In the genomic region with DNA sequence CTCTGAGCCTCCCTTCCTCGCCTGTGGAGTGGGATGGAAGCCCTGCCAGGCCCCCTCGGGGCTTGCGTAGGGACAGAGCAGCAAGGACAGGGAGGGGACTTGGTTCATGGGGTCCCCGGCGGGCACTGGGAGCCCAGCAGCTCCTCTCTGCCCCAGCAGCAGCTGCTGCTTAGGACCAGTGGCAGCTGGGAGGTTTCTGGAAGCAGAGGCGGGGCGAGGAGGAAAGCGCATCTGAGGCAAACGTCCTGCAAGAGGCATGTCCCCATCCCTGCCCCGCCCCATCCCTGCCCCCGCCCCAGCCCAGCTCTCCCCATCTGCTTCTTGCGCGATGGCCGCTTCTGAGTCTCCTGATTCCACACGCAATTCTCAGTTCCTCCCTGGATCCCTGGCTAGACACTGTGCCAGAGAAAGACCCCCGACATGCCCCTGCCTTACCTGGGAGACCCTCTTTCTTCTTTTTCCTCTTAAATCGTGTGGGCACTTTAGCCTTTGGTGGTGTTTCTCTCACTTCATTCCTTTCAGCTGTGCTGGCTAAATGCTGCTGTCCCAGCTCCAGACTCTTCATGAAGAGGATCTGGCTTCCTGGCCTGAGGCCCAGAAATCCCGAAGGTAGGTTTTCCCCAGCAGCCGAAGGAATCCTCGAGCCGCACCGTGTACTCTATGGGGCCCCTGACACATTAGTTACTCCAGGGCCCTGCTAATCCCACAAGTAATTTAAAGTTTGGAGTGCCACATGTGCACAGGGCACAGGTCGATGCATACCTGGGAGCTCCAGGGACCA, we compare ENCODE assay signal across 11 cellular contexts. TPM values are rescaled to one million over a fixed set of nuclear protein-coding genes. Genes with fewer than 3 reads are reported as not detected.
DNase-seq lines count a peak whose midpoint lies in the region; ATAC-seq and TF ChIP-seq lines count a peak whose summit lies in the region.
"Had no signal": no experiment of that assay in that cellular context is flagged by ENCODE, and none has a peak within 500 bp of the region (broad histone marks: within the 10 kb centered on the region; RNA-seq: fewer than 3 reads in every experiment).

No MANE protein-coding gene starts in this region.

- no peak overlapping the region for H3K4me3 Mint-ChIP-seq in CD4-positive, alpha-beta memory T cell
- H3K4me3 Mint-ChIP-seq: activated naive CD8-positive, alpha-beta T cell treated with anti-CD3 and anti-CD28 coated beads, Interleukin-2, amount 10 ng/mL, durations not matched to agents 7 days and 5 days had no signal

- WGBS in mesendoderm (ENCODE audit: extremely low coverage, insufficient coverage, low lambda C conversion rate) = no CpG with 5 or more reads among the region's 23 CpGs

- H3K79me1 ChIP-seq in mesendoderm (ENCODE audit: low read length) = no peaks in the 10 kb centered on the region

- H3K36me3 Mint-ChIP-seq in CD4-positive, alpha-beta memory T cell = no peaks in the 10 kb centered on the region
- H3K36me3 Mint-ChIP-seq: activated naive CD8-positive, alpha-beta T cell treated with anti-CD3 and anti-CD28 coated beads, Interleukin-2, amount 10 ng/mL, durations not matched to agents 7 days and 5 days had no signal

- no peak overlapping the region for H3K4ac ChIP-seq in mesendoderm (ENCODE audit: low read depth, low read length)

- peak overlapping the region; percentile 15 for H3K56ac ChIP-seq in mesendoderm (ENCODE audit: low read length)

- intact Hi-C loops in dorsolateral prefrontal cortex (cut with DNase I) = loop anchor here in 1 of 2 donors (10.0 kb wide), 1 partner anchor 62 kb away; no protein-coding TSS in a partner anchor
- intact Hi-C loops in CD4-positive, alpha-beta memory T cell (cut with micrococcal nuclease) = no loop called here

- H3K4me1 ChIP-seq in BE2C = peaks cover 2% of the 10 kb centered on the region; the same call in 1 of the 2 replicates
- H3K4me1 ChIP-seq in mesendoderm (ENCODE audit: control insufficient read depth, low read depth, low read length) = no peaks in the 10 kb centered on the region
- H3K4me1 ChIP-seq in CD4-positive, alpha-beta memory T cell (ENCODE audit: insufficient read depth, low read length) = no peaks in the 10 kb centered on the region

- H3K27me3 ChIP-seq in BE2C = peaks cover 23% of the 10 kb centered on the region
- no peaks in the 10 kb centered on the region for H3K27me3 ChIP-seq in dorsolateral prefrontal cortex
- no peaks in the 10 kb centered on the region for H3K27me3 ChIP-seq in mesendoderm (ENCODE audit: insufficient read depth, low read length, poor library complexity)
- H3K27me3 ChIP-seq in CD4-positive, alpha-beta memory T cell (ENCODE audit: insufficient read depth, low read length) = peaks cover 3% of the 10 kb centered on the region

- H3K79me2 ChIP-seq in mesendoderm (ENCODE audit: control insufficient read depth, insufficient read depth, low read length) = no peaks in the 10 kb centered on the region

- H3K4me3 ChIP-seq in BE2C (ENCODE audit: low read depth, low read length) (peak overlapping the region; percentile 20; the same call in 1 of the 2 replicates), dorsolateral prefrontal cortex (peak overlapping the region in 34 of 59 donors; percentile 5 to 56 (median 32)), mesendoderm (ENCODE audit: low read length) (no peak overlapping the region)
- no peak overlapping the region for H3K4me3 ChIP-seq in CD4-positive, alpha-beta memory T cell (ENCODE audit: low read length in 2 of 2)

- H3K27ac ChIP-seq in dorsolateral prefrontal cortex = peak overlapping the region in 1 of 59 donors; percentile 20
- H3K27ac ChIP-seq in mesendoderm (ENCODE audit: low read depth, low read length) = no peak overlapping the region
- no peak overlapping the region for H3K27ac ChIP-seq in CD4-positive, alpha-beta memory T cell (ENCODE audit: low read depth, low read length)

- H3K27ac Mint-ChIP-seq in CD4-positive, alpha-beta memory T cell = no peak overlapping the region
- H3K27ac Mint-ChIP-seq: activated naive CD8-positive, alpha-beta T cell treated with anti-CD3 and anti-CD28 coated beads, Interleukin-2, amount 10 ng/mL, durations not matched to agents 7 days and 5 days had no signal

- H2BK15ac ChIP-seq in mesendoderm (replicated peaks; ENCODE audit: low read depth) = no peak overlapping the region

- peaks cover 3 to 9% of the 10 kb centered on the region in 2 donors for H3K27me3 Mint-ChIP-seq in CD4-positive, alpha-beta memory T cell

- TF ChIP-seq CTCF in BE2C (IDR thresholded peaks at IDR 0.05; ENCODE audit: low read depth, low read length) (no peak), dorsolateral prefrontal cortex (IDR thresholded peaks at IDR 0.05 in 54 of 56, conservative IDR thresholded peaks at IDR 0.05 in 2 of 56; ENCODE audit: low read depth in 1 of 56, partially characterized antibody in 56 of 56) (no peak)

- no peak overlapping the region for H2BK120ac ChIP-seq in mesendoderm (ENCODE audit: low read depth, low read length)

- POLR2A ChIA-PET in CD4-positive, alpha-beta memory T cell (lab: Charles Lee; ENCODE audit: partially characterized antibody) = no interaction called here

- peak; percentile 70 for DNase-seq in BE2C
- DNase-seq in NCI-H446 (lab: John Stamatoyannopoulos, UW) = peak; percentile 45 to 76
- DNase-seq in dorsolateral prefrontal cortex = peak in 3 of 10 donors; percentile 54 to 62 (median 55)
- DNase-seq in mesendoderm = no peak
- no peak for DNase-seq in stimulated activated naive CD4-positive, alpha-beta T cell (lab: John Stamatoyannopoulos, UW)
- DNase-seq in CD4-positive, alpha-beta memory T cell = no peak
- DNase-seq: activated naive CD8-positive, alpha-beta T cell treated with anti-CD3 and anti-CD28 coated beads, Interleukin-2, amount 10 ng/mL, durations not matched to agents 7 days and 5 days; NCI-H2081 had no signal

- no peaks in the 10 kb centered on the region for H3K4me1 Mint-ChIP-seq in CD4-positive, alpha-beta memory T cell
- H3K4me1 Mint-ChIP-seq: activated naive CD8-positive, alpha-beta T cell treated with anti-CD3 and anti-CD28 coated beads, Interleukin-2, amount 10 ng/mL, durations not matched to agents 7 days and 5 days had no signal

- no peak overlapping the region for H3K18ac ChIP-seq in mesendoderm (ENCODE audit: low read length)

- H4K5ac ChIP-seq in mesendoderm (ENCODE audit: low read length) = no peak overlapping the region

- ATAC-seq in HG02642 (IDR thresholded peaks at IDR 0.05; ENCODE audit: poor library complexity, unreplicated experiment) (no peak), HG03457 (IDR thresholded peaks at IDR 0.05; ENCODE audit: unreplicated experiment) (no peak)

- no peak overlapping the region for H3K23ac ChIP-seq in mesendoderm (ENCODE audit: low read length)

- peaks cover 0 to 5% (median 0%) of the 10 kb centered on the region in 8 donors for H3K9me3 Mint-ChIP-seq in CD4-positive, alpha-beta memory T cell
- H3K9me3 Mint-ChIP-seq: activated naive CD8-positive, alpha-beta T cell treated with anti-CD3 and anti-CD28 coated beads, Interleukin-2, amount 10 ng/mL, durations not matched to agents 7 days and 5 days had no signal

- no peak overlapping the region for H4K8ac ChIP-seq in mesendoderm (ENCODE audit: low read depth, low read length)

- no peaks in the 10 kb centered on the region for H3K36me3 ChIP-seq in BE2C
- no peaks in the 10 kb centered on the region for H3K36me3 ChIP-seq in mesendoderm (ENCODE audit: control insufficient read depth, insufficient read depth, low read length)
- no peaks in the 10 kb centered on the region for H3K36me3 ChIP-seq in CD4-positive, alpha-beta memory T cell (ENCODE audit: insufficient read depth, low read length)

- no peak overlapping the region for H3K4me2 ChIP-seq in mesendoderm (ENCODE audit: low read length)

- H3K9ac ChIP-seq in mesendoderm (ENCODE audit: low read length) = no peak overlapping the region

- H3K9me3 ChIP-seq in BE2C = no peaks in the 10 kb centered on the region
- H3K9me3 ChIP-seq in CD4-positive, alpha-beta memory T cell (ENCODE audit: control insufficient read depth in 1 of 2, low read length in 2 of 2) = no peaks in the 10 kb centered on the region

- CTCF ChIA-PET in CD4-positive, alpha-beta memory T cell (lab: Charles Lee; ENCODE audit: partially characterized antibody) = interaction anchor here (1.7 kb wide), 1 partner anchor 46 kb away, joined by 5 read pairs; no protein-coding TSS in a partner anchor

- H2AK5ac ChIP-seq in mesendoderm (ENCODE audit: low read length) = no peak overlapping the region

- H2BK5ac ChIP-seq in mesendoderm (ENCODE audit: low read length) = no peak overlapping the region

RNA-seq across cellular contexts. Expression of gene OR2S2, which starts 4.4 kb away (rescaled TPM):
- polyA plus RNA-seq in BE2C (2012; ENCODE audit: insufficient read depth, insufficient read length, low read depth) = not detected
- total RNA-seq in dorsolateral prefrontal cortex = under 1 TPM in 7 of 120 experiments, not detected in 113; 0.44 to 0.88 (median 0.59) TPM
- polyA plus RNA-seq in mesendoderm (2013, experiment 1 of 2) = not detected
- not detected for polyA plus RNA-seq in mesendoderm (2013, experiment 2 of 2)
- not detected for total RNA-seq in CD4-positive, alpha-beta memory T cell
- not detected for polyA plus RNA-seq in CD4-positive, alpha-beta memory T cell
- total RNA-seq: activated naive CD8-positive, alpha-beta T cell treated with anti-CD3 and anti-CD28 coated beads, Interleukin-2, amount 10 ng/mL, durations not matched to agents 7 days and 5 days; pulmonary artery endothelial cell had no signal

RNA-seq across cellular contexts. Expression of gene SPAAR, which starts 53.0 kb away (rescaled TPM):
- not detected for polyA plus RNA-seq in BE2C (2012; ENCODE audit: insufficient read depth, insufficient read length, low read depth)
- total RNA-seq in dorsolateral prefrontal cortex = 10 to 100 TPM in 5 of 120 experiments, 1 to 10 TPM in 115; 1.5 to 13.9 (median 4.7) TPM
- polyA plus RNA-seq in mesendoderm (2013, experiment 1 of 2) = 0.60 TPM
- 0.73 TPM for polyA plus RNA-seq in mesendoderm (2013, experiment 2 of 2)
- total RNA-seq in CD4-positive, alpha-beta memory T cell = not detected
- not detected for polyA plus RNA-seq in CD4-positive, alpha-beta memory T cell
- total RNA-seq: activated naive CD8-positive, alpha-beta T cell treated with anti-CD3 and anti-CD28 coated beads, Interleukin-2, amount 10 ng/mL, durations not matched to agents 7 days and 5 days had no signal

RNA-seq across cellular contexts. Expression of gene HRCT1, which starts 56.3 kb away (rescaled TPM):
- not detected for polyA plus RNA-seq in BE2C (2012; ENCODE audit: insufficient read depth, insufficient read length, low read depth)
- 10 to 100 TPM in 3 of 120 experiments, 1 to 10 TPM in 115, under 1 TPM in 2; 0.75 to 11.9 (median 3.8) TPM for total RNA-seq in dorsolateral prefrontal cortex
- polyA plus RNA-seq in mesendoderm (2013, experiment 1 of 2) = not detected
- not detected for polyA plus RNA-seq in mesendoderm (2013, experiment 2 of 2)
- total RNA-seq in CD4-positive, alpha-beta memory T cell = not detected
- polyA plus RNA-seq in CD4-positive, alpha-beta memory T cell = not detected
- total RNA-seq: activated naive CD8-positive, alpha-beta T cell treated with anti-CD3 and anti-CD28 coated beads, Interleukin-2, amount 10 ng/mL, durations not matched to agents 7 days and 5 days had no signal

Comparison
In these comparisons a context has a peak if more than half of its experiments do, and no peak if none do; other contexts are left out.
1. DNase-seq: peak in BE2C (single experiment) and NCI-H446 (2 of 2); none in mesendoderm (single experiment), stimulated activated naive CD4-positive, alpha-beta T cell (0 of 6) and CD4-positive, alpha-beta memory T cell (0 of 5).
2. H3K4me3 ChIP-seq: peak in BE2C (single experiment) and dorsolateral prefrontal cortex (34 of 59); none in mesendoderm (single experiment) and CD4-positive, alpha-beta memory T cell (0 of 2).